Comparison of ENCODE assay signal across 25 cellular contexts in genomic region chr5:93130623-93131022, GRCh38.
A peak's percentile ranks its signal among the peaks of the same experiment; 100 is the strongest.
DNase-seq lines count a peak whose midpoint lies in the region; ATAC-seq and TF ChIP-seq lines count a peak whose summit lies in the region.
"Had no signal": no experiment of that assay in that cellular context is flagged by ENCODE, and none has a peak within 500 bp of the region (broad histone marks: within the 10 kb centered on the region; RNA-seq: fewer than 3 reads in every experiment).

No MANE protein-coding gene starts in this region.

- no peaks in the 10 kb centered on the region for H3K27me3 Mint-ChIP-seq in mesothelial cell of epicardium (ENCODE audit: low read depth)
- H3K27me3 Mint-ChIP-seq: activated CD8-positive, alpha-beta T cell treated with anti-CD3 and anti-CD28 coated beads for 36 hours; stimulated activated naive CD8-positive, alpha-beta T cell treated with anti-CD3 and anti-CD28 coated beads, Interleukin-15, amount 100 ng/mL, for 72 hours had no signal

- no peaks in the 10 kb centered on the region for H3K9me3 Mint-ChIP-seq in mesothelial cell of epicardium
- H3K9me3 Mint-ChIP-seq: activated CD8-positive, alpha-beta T cell treated with anti-CD3 and anti-CD28 coated beads for 36 hours; H9; stimulated activated naive CD8-positive, alpha-beta T cell treated with anti-CD3 and anti-CD28 coated beads, Interleukin-15, amount 100 ng/mL, for 72 hours had no signal

- intact Hi-C loops in left ventricle myocardium superior (cut with micrococcal nuclease): no loop called here

- no peak overlapping the region for H3K4me3 Mint-ChIP-seq in mesothelial cell of epicardium
- H3K4me3 Mint-ChIP-seq: activated CD8-positive, alpha-beta T cell treated with anti-CD3 and anti-CD28 coated beads for 36 hours; H9; stimulated activated naive CD8-positive, alpha-beta T cell treated with anti-CD3 and anti-CD28 coated beads, Interleukin-15, amount 100 ng/mL, for 72 hours had no signal

- H3K36me3 Mint-ChIP-seq in mesothelial cell of epicardium: no peaks in the 10 kb centered on the region

- no peak overlapping the region for H3K27ac Mint-ChIP-seq in mesothelial cell of epicardium
- H3K27ac Mint-ChIP-seq: activated CD8-positive, alpha-beta T cell treated with anti-CD3 and anti-CD28 coated beads for 36 hours; stimulated activated naive CD8-positive, alpha-beta T cell treated with anti-CD3 and anti-CD28 coated beads, Interleukin-15, amount 100 ng/mL, for 72 hours had no signal

- no peak for TF ChIP-seq CTCF in AG10803 (conservative IDR thresholded peaks at IDR 0.05; ENCODE audit: low read length)
- no peak for TF ChIP-seq CTCF in mesothelial cell of epicardium (IDR thresholded peaks at IDR 0.05; ENCODE audit: unreplicated experiment)

- no peak overlapping the region for H3K4me3 ChIP-seq in AG10803 (ENCODE audit: low read length)
- H3K4me3 ChIP-seq: BLaER1 treated with 17β-estradiol and CSF1 and Interleukin-3, amounts not matched to agents 10 nM and 100 nM; skin epidermis had no signal

- no peaks in the 10 kb centered on the region for H3K4me1 Mint-ChIP-seq in mesothelial cell of epicardium
- H3K4me1 Mint-ChIP-seq: H9; stimulated activated naive CD8-positive, alpha-beta T cell treated with anti-CD3 and anti-CD28 coated beads, Interleukin-15, amount 100 ng/mL, for 72 hours had no signal

- peak; percentile 60 for DNase-seq in AG10803 (ENCODE audit: low read depth)
- DNase-seq in astrocyte of the hippocampus (ENCODE audit: low read depth, low spot score): peak; percentile 38
- no peak for DNase-seq in left ventricle myocardium superior
- peak; percentile 11 for DNase-seq in pons (ENCODE audit: low spot score)
- DNase-seq in iPS-NIHi7 (ENCODE audit: extremely low spot score): no peak
- DNase-seq in GM19238 (ENCODE audit: insufficient read length, low spot score): no peak
- no peak for DNase-seq in mesothelial cell of epicardium (ENCODE audit: low spot score in 2 of 2, unreplicated experiment in 2 of 2)
- no peak for DNase-seq in T-helper 9 cell
- DNase-seq: activated CD4-positive, CD25-positive, alpha-beta regulatory T cell; activated CD8-positive, alpha-beta T cell treated with anti-CD3 and anti-CD28 coated beads for 36 hours; activated naive CD4-positive, alpha-beta T cell; activated T-cell treated with anti-CD3 and anti-CD28 coated beads, Interleukin-2, amount 50 U/mL, for 1 hour; amygdala; Calu3; effector CD4-positive, alpha-beta T cell; EL; H9; Karpas-422; NCI-H1048; NCI-H1930; NCI-H524; posterior cingulate gyrus; stimulated activated naive CD8-positive, alpha-beta T cell treated with anti-CD3 and anti-CD28 coated beads, Interleukin-15, amount 100 ng/mL, for 72 hours had no signal

- ATAC-seq in left ventricle myocardium superior: peak; percentile 90
- ATAC-seq: activated CD8-positive, alpha-beta T cell treated with anti-CD3 and anti-CD28 coated beads for 36 hours; stimulated activated naive CD8-positive, alpha-beta T cell treated with anti-CD3 and anti-CD28 coated beads, Interleukin-15, amount 100 ng/mL, for 72 hours had no signal

Comparison
In these comparisons a context has a peak if more than half of its experiments do, and no peak if none do; other contexts are left out.
1. DNase-seq: peak in AG10803 (single experiment), astrocyte of the hippocampus (single experiment) and pons (single experiment); none in left ventricle myocardium superior (single experiment), iPS-NIHi7 (single experiment), GM19238 (single experiment), mesothelial cell of epicardium (0 of 2) and T-helper 9 cell (single experiment).